ENCODE assay signal across 1 cellular context in genomic region chr4:8847764-8848163, GRCh38.
TF ChIP-seq lines count a peak whose summit lies in the region.

No MANE protein-coding gene starts in this region.

TF ChIP-seq in SK-N-SH, 30 proteins besides CTCF, POLR2A, EP300 and RAD21 (continued from another document):
- no peak for TF ChIP-seq REST (IDR thresholded peaks at IDR 0.05; ENCODE audit: low read depth, low read length)
- no peak for TF ChIP-seq POLR2AphosphoS5 (IDR thresholded peaks at IDR 0.05; ENCODE audit: low read depth, low read length)
- TF ChIP-seq SIN3A (IDR thresholded peaks at IDR 0.05; ENCODE audit: borderline replicate concordance, low read depth, low read length), result no peak
